Comparison of ENCODE assay signal across 14 cellular contexts in genomic region chr2:200397785-200398184, GRCh38.
DNase-seq lines count a peak whose midpoint lies in the region; TF ChIP-seq lines count a peak whose summit lies in the region.
"Had no signal": no experiment of that assay in that cellular context is flagged by ENCODE, and none has a peak within 500 bp of the region (broad histone marks: within the 10 kb centered on the region; RNA-seq: fewer than 3 reads in every experiment).

No MANE protein-coding gene starts in this region.

- H3K79me2 ChIP-seq in ACC112 (ENCODE audit: control insufficient read depth, insufficient read depth, low read length, unreplicated experiment) (peaks cover 26% of the 10 kb centered on the region), OCI-LY7 (ENCODE audit: insufficient read depth, low read depth, low read length) (no peaks in the 10 kb centered on the region)
- H3K79me2 ChIP-seq: parathyroid adenoma had no signal

- DNase-seq in HFFc6 (no peak), glomerular visceral epithelial cell (ENCODE audit: extremely low spot score) (peak; percentile 64), NCI-H226 (no peak), OCI-LY7 (ENCODE audit: low spot score) (no peak), vagina (ENCODE audit: extremely low spot score in 2 of 2) (no peak)
- no peak for DNase-seq in activated T-helper 2 cell treated with anti-CD3 and anti-CD28 coated beads, Interferon-gamma antibody, Interleukin-2, Interleukin-4, amounts not matched to agents 10 μg/mL and 5 μg/mL and 100 μg/mL, durations not matched to agents 14 hours and 24 hours and 36 hours (ENCODE audit: low spot score)
- no peak for DNase-seq in activated naive CD4-positive, alpha-beta T cell treated with anti-CD3 and anti-CD28 coated beads, Interleukin-2, amount 50 U/mL, for 16 hours
- DNase-seq: GOT3, NCI-H2227 treated with DMSO at 0.1 percent for 48 hours, OCI-M1, T-helper 2 cell, transverse colon had no signal

- peaks cover 75% of the 10 kb centered on the region for H3K4me1 Mint-ChIP-seq in HFFc6 (ENCODE audit: low read depth)
- peaks cover 14% of the 10 kb centered on the region for H3K4me1 Mint-ChIP-seq in activated T-helper 2 cell treated with anti-CD3 and anti-CD28 coated beads, Interferon-gamma antibody, Interleukin-2, Interleukin-4, amounts not matched to agents 10 μg/mL and 5 μg/mL and 100 μg/mL, durations not matched to agents 14 hours and 24 hours and 36 hours (ENCODE audit: low read depth)

- peak overlapping the region; percentile 83 for H3K27ac Mint-ChIP-seq in HFFc6
- peak overlapping the region; percentile 3 for H3K27ac Mint-ChIP-seq in activated T-helper 2 cell treated with anti-CD3 and anti-CD28 coated beads, Interferon-gamma antibody, Interleukin-2, Interleukin-4, amounts not matched to agents 10 μg/mL and 5 μg/mL and 100 μg/mL, durations not matched to agents 14 hours and 24 hours and 36 hours

- H2AFZ ChIP-seq in ACC112 (ENCODE audit: low read length, unreplicated experiment) (no peak overlapping the region), OCI-LY7 (ENCODE audit: low read length) (no peak overlapping the region)
- H2AFZ ChIP-seq: parathyroid adenoma had no signal

- POLR2A ChIA-PET in OCI-LY7 (lab: Charles Lee) = interaction anchor here (1.0 kb wide), 1 partner anchor 17 kb away, joined by 3 read pairs; no protein-coding TSS in a partner anchor

- no TSS peak for BruUV-seq in OCI-LY7 (replicated peaks; lab: Mats Ljungman, UMichigan)

- H3K9me3 Mint-ChIP-seq in HFFc6 = no peaks in the 10 kb centered on the region
- no peaks in the 10 kb centered on the region for H3K9me3 Mint-ChIP-seq in activated T-helper 2 cell treated with anti-CD3 and anti-CD28 coated beads, Interferon-gamma antibody, Interleukin-2, Interleukin-4, amounts not matched to agents 10 μg/mL and 5 μg/mL and 100 μg/mL, durations not matched to agents 14 hours and 24 hours and 36 hours

- H3K27me3 Mint-ChIP-seq in HFFc6 (ENCODE audit: insufficient read depth) = no peaks in the 10 kb centered on the region
- no peaks in the 10 kb centered on the region for H3K27me3 Mint-ChIP-seq in activated T-helper 2 cell treated with anti-CD3 and anti-CD28 coated beads, Interferon-gamma antibody, Interleukin-2, Interleukin-4, amounts not matched to agents 10 μg/mL and 5 μg/mL and 100 μg/mL, durations not matched to agents 14 hours and 24 hours and 36 hours (ENCODE audit: low read depth)

- H3K4me2 ChIP-seq in OCI-LY7 (ENCODE audit: low read length) = no peak overlapping the region

- peaks cover 71% of the 10 kb centered on the region for H3K36me3 Mint-ChIP-seq in HFFc6 (ENCODE audit: low read depth)
- H3K36me3 Mint-ChIP-seq in activated T-helper 2 cell treated with anti-CD3 and anti-CD28 coated beads, Interferon-gamma antibody, Interleukin-2, Interleukin-4, amounts not matched to agents 10 μg/mL and 5 μg/mL and 100 μg/mL, durations not matched to agents 14 hours and 24 hours and 36 hours (ENCODE audit: low read depth) = peaks cover 16% of the 10 kb centered on the region

- no peaks in the 10 kb centered on the region for H3K9me2 ChIP-seq in OCI-LY7 (ENCODE audit: insufficient read depth, low read length)

- H3K27ac ChIP-seq in ACC112 (ENCODE audit: low read depth, low read length) (peak overlapping the region; percentile 82), OCI-LY7 (ENCODE audit: low read depth, low read length, poor library complexity, severe bottlenecking) (no peak overlapping the region), vagina (no peak overlapping the region)
- H3K27ac ChIP-seq: parathyroid adenoma, transverse colon had no signal

- H3K27me3 ChIP-seq in ACC112 (ENCODE audit: insufficient read depth, low read length) = no peaks in the 10 kb centered on the region
- H3K27me3 ChIP-seq in vagina = no peaks in the 10 kb centered on the region
- H3K27me3 ChIP-seq: transverse colon had no signal

- H3K4me3 Mint-ChIP-seq in HFFc6 = peak overlapping the region; percentile 55
- no peak overlapping the region for H3K4me3 Mint-ChIP-seq in activated T-helper 2 cell treated with anti-CD3 and anti-CD28 coated beads, Interferon-gamma antibody, Interleukin-2, Interleukin-4, amounts not matched to agents 10 μg/mL and 5 μg/mL and 100 μg/mL, durations not matched to agents 14 hours and 24 hours and 36 hours (ENCODE audit: low read depth)

- H3K36me3 ChIP-seq in ACC112 (ENCODE audit: insufficient read depth, low read length) = peaks cover 2% of the 10 kb centered on the region
- no peaks in the 10 kb centered on the region for H3K36me3 ChIP-seq in OCI-LY7 (ENCODE audit: insufficient read depth, low read length)
- no peaks in the 10 kb centered on the region for H3K36me3 ChIP-seq in vagina
- H3K36me3 ChIP-seq: transverse colon had no signal

- no peak for TF ChIP-seq CTCF in HFFc6 (IDR thresholded peaks at IDR 0.05)
- TF ChIP-seq CTCF in OCI-LY7 (conservative IDR thresholded peaks at IDR 0.05; ENCODE audit: low read length) = no peak
- TF ChIP-seq CTCF in vagina (IDR thresholded peaks at IDR 0.05) = no peak

- TF ChIP-seq POLR2A in vagina (IDR thresholded peaks at IDR 0.05) = no peak

- no peaks in the 10 kb centered on the region for H4K20me1 ChIP-seq in OCI-LY7 (ENCODE audit: insufficient read depth, low read length)

- H3K4me3 ChIP-seq in ACC112 (ENCODE audit: low read depth, low read length) (no peak overlapping the region), OCI-LY7 (ENCODE audit: low read depth, low read length, poor library complexity, severe bottlenecking) (no peak overlapping the region), vagina (no peak overlapping the region)
- H3K4me3 ChIP-seq: transverse colon had no signal

- H3K9me3 ChIP-seq in OCI-LY7 (ENCODE audit: low read length) = no peaks in the 10 kb centered on the region
- no peaks in the 10 kb centered on the region for H3K9me3 ChIP-seq in vagina
- H3K9me3 ChIP-seq: transverse colon had no signal

- intact Hi-C loops in activated T-helper 2 cell treated with anti-CD3 and anti-CD28 coated beads, Interferon-gamma antibody, Interleukin-2, Interleukin-4, amounts not matched to agents 10 μg/mL and 5 μg/mL and 100 μg/mL, durations not matched to agents 14 hours and 24 hours and 36 hours (cut with micrococcal nuclease) = no loop called here
- intact Hi-C loops in OCI-LY7 (cut with micrococcal nuclease; ENCODE audit: unreplicated experiment) (no loop called here), vagina (cut with DNase I) (no loop called here)

- CTCF ChIA-PET in OCI-LY7 (lab: Charles Lee; ENCODE audit: unreplicated experiment) = no interaction called here

- H3K4me1 ChIP-seq in ACC112 (ENCODE audit: control insufficient read depth, insufficient read depth, low read length, unreplicated experiment) (peaks cover 42% of the 10 kb centered on the region), OCI-LY7 (ENCODE audit: insufficient read depth, low read length, poor library complexity, severe bottlenecking) (no peaks in the 10 kb centered on the region), vagina (no peaks in the 10 kb centered on the region)
- H3K4me1 ChIP-seq: parathyroid adenoma, transverse colon had no signal
